In genomic region chr16:84922351-84923135, GRCh38 we compare ENCODE assay signal across 10 cellular contexts.
DNase-seq lines count a peak whose midpoint lies in the region; ATAC-seq and TF ChIP-seq lines count a peak whose summit lies in the region.
"Had no signal": no experiment of that assay in that cellular context is flagged by ENCODE, and none has a peak within 500 bp of the region (broad histone marks: within the 10 kb centered on the region; RNA-seq: fewer than 3 reads in every experiment).

No MANE protein-coding gene starts in this region.

- ATAC-seq in stimulated activated memory B cell treated with anti-CD40 and anti-IgM and Interleukin-4, amounts not matched to agents 10 μg/mL and 1 μg/mL and 100 μg/mL, for 72 hours = no peak
- no peak for ATAC-seq in T-cell (replicated peaks in 1 of 4)

- H3K27ac ChIP-seq in endodermal cell (ENCODE audit: low read depth, low read length) = peak overlapping the region; percentile 90
- H3K27ac ChIP-seq in mesodermal cell (ENCODE audit: low read depth, low read length, severe bottlenecking) = peak overlapping the region; percentile 29

- 73 to 80% methylated on average over 11 to 19 of the region's 19 CpGs for WGBS in endodermal cell (ENCODE audit: insufficient coverage in 1 of 2, insufficient read length in 1 of 2), 2 experiments
- WGBS in mesodermal cell (ENCODE audit: insufficient coverage in 2 of 2), 2 experiments = 73 to 83% methylated on average over 14 to 16 of the region's 19 CpGs

- no peaks in the 10 kb centered on the region for H3K36me3 ChIP-seq in endodermal cell (ENCODE audit: control insufficient read depth, insufficient read depth, low read length)
- no peaks in the 10 kb centered on the region for H3K36me3 ChIP-seq in mesodermal cell (ENCODE audit: control insufficient read depth, insufficient read depth, low read length)

- H3K9me3 ChIP-seq in endodermal cell (ENCODE audit: control insufficient read depth, low read length) = no peaks in the 10 kb centered on the region
- no peaks in the 10 kb centered on the region for H3K9me3 ChIP-seq in mesodermal cell (ENCODE audit: control insufficient read depth, low read length)

- H3K36me3 Mint-ChIP-seq in endodermal cell (ENCODE audit: low read depth) = no peaks in the 10 kb centered on the region
- H3K36me3 Mint-ChIP-seq in stimulated activated memory B cell treated with anti-CD40 and anti-IgM and Interleukin-4, amounts not matched to agents 10 μg/mL and 1 μg/mL and 100 μg/mL, for 72 hours = no peaks in the 10 kb centered on the region
- no peaks in the 10 kb centered on the region for H3K36me3 Mint-ChIP-seq in T-cell

- H3K4me1 Mint-ChIP-seq in endodermal cell (peaks cover 7% of the 10 kb centered on the region), T-cell (no peaks in the 10 kb centered on the region)
- no peaks in the 10 kb centered on the region for H3K4me1 Mint-ChIP-seq in stimulated activated memory B cell treated with anti-CD40 and anti-IgM and Interleukin-4, amounts not matched to agents 10 μg/mL and 1 μg/mL and 100 μg/mL, for 72 hours

- no peak for TF ChIP-seq CTCF in endodermal cell (conservative IDR thresholded peaks at IDR 0.05)

- POLR2A ChIA-PET in T-cell (lab: Charles Lee) = no interaction called here

- no peak overlapping the region for H3K27ac Mint-ChIP-seq in endodermal cell
- no peak overlapping the region for H3K27ac Mint-ChIP-seq in stimulated activated memory B cell treated with anti-CD40 and anti-IgM and Interleukin-4, amounts not matched to agents 10 μg/mL and 1 μg/mL and 100 μg/mL, for 72 hours
- H3K27ac Mint-ChIP-seq in T-cell = no peak overlapping the region

- H3K4me3 ChIP-seq in endodermal cell (ENCODE audit: low read length) (no peak overlapping the region), mesodermal cell (ENCODE audit: extremely low read depth, insufficient read depth, low read length, poor library complexity, severe bottlenecking) (no peak overlapping the region)

- no peaks in the 10 kb centered on the region for H3K27me3 Mint-ChIP-seq in endodermal cell (ENCODE audit: insufficient read depth)
- peaks cover 40% of the 10 kb centered on the region for H3K27me3 Mint-ChIP-seq in stimulated activated memory B cell treated with anti-CD40 and anti-IgM and Interleukin-4, amounts not matched to agents 10 μg/mL and 1 μg/mL and 100 μg/mL, for 72 hours
- H3K27me3 Mint-ChIP-seq in T-cell = peaks cover 11% of the 10 kb centered on the region in 2 donors

- peak overlapping the region; percentile 11 for H3K9ac ChIP-seq in endodermal cell (ENCODE audit: extremely low read depth, low read length, poor library complexity, severe bottlenecking)

- H3K4me1 ChIP-seq in endodermal cell (ENCODE audit: control insufficient read depth, insufficient read depth, low read length) = peaks cover 2% of the 10 kb centered on the region
- peaks cover 8% of the 10 kb centered on the region for H3K4me1 ChIP-seq in mesodermal cell (ENCODE audit: control insufficient read depth, insufficient read depth, low read length, poor library complexity, severe bottlenecking)

- H3K4me3 Mint-ChIP-seq in endodermal cell (no peak overlapping the region), T-cell (no peak overlapping the region)
- H3K4me3 Mint-ChIP-seq in stimulated activated memory B cell treated with anti-CD40 and anti-IgM and Interleukin-4, amounts not matched to agents 10 μg/mL and 1 μg/mL and 100 μg/mL, for 72 hours = no peak overlapping the region
- H3K4me3 Mint-ChIP-seq: naive B cell had no signal

- H3K9me3 Mint-ChIP-seq in endodermal cell (no peaks in the 10 kb centered on the region), T-cell (no peaks in the 10 kb centered on the region)
- H3K9me3 Mint-ChIP-seq in stimulated activated memory B cell treated with anti-CD40 and anti-IgM and Interleukin-4, amounts not matched to agents 10 μg/mL and 1 μg/mL and 100 μg/mL, for 72 hours = no peaks in the 10 kb centered on the region
- H3K9me3 Mint-ChIP-seq: naive B cell had no signal

- CTCF ChIA-PET in T-cell (lab: Charles Lee) = interaction anchor here in 1 of 2 donors (0.6 kb wide), 1 partner anchor 126 kb away, joined by 7 read pairs; no protein-coding TSS in a partner anchor

- peak; percentile 48 for DNase-seq in NCI-H524 treated with DMSO at 0.1 percent for 48 hours (lab: John Stamatoyannopoulos, UW)
- DNase-seq in endodermal cell = no peak
- peak; percentile 72 for DNase-seq in superior temporal gyrus (ENCODE audit: extremely low spot score)
- DNase-seq in NCI-H2196 (lab: John Stamatoyannopoulos, UW; ENCODE audit: unreplicated experiment) = no peak
- DNase-seq in RPMI8226 = no peak
- DNase-seq in T-cell = no peak
- DNase-seq: activated CD4-positive, CD25-positive, alpha-beta regulatory T cell; naive B cell had no signal

- H3K27me3 ChIP-seq in endodermal cell (ENCODE audit: control insufficient read depth, insufficient read depth, low read length, poor library complexity, severe bottlenecking) = no peaks in the 10 kb centered on the region

Comparison
In these comparisons a context has a peak if more than half of its experiments do, and no peak if none do; other contexts are left out.
1. DNase-seq: peak in NCI-H524 treated with DMSO at 0.1 percent for 48 hours (single experiment) and superior temporal gyrus (single experiment); none in endodermal cell (single experiment), NCI-H2196 (single experiment), RPMI8226 (single experiment) and T-cell (0 of 34).